In the genomic region with DNA sequence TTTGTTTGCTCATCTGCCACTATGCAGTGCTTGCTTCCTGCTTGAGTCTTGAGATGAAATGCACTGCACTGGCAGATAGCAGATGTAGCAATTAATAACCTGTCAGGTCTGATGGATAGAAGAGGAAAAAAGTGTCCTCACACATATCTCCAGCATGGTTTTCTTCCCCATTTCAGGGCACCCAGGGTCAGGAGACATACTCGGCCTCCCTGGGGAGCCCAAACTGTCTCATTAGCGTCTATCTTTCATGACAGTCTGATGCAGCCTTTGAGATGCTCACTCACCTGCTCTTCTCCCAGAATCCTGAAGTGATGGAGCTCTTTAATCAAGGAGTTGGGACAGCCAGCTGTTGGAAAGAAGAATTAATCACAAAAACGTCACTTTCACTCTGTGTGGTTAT, we compare ENCODE assay signal across 15 cellular contexts.
DNase-seq lines count a peak whose midpoint lies in the region; ATAC-seq lines count a peak whose summit lies in the region.
"Had no signal": no experiment of that assay in that cellular context is flagged by ENCODE, and none has a peak within 500 bp of the region (broad histone marks: within the 10 kb centered on the region; RNA-seq: fewer than 3 reads in every experiment).

No MANE protein-coding gene starts in this region.

- no peak for ATAC-seq in HG02840 (IDR thresholded peaks at IDR 0.05; ENCODE audit: low FRiP score, unreplicated experiment)
- ATAC-seq: A549; CD8-positive, alpha-beta T cell had no signal

- DNase-seq in DMS53 treated with DMSO at 0.1 percent for 48 hours (lab: John Stamatoyannopoulos, UW; ENCODE audit: unreplicated experiment), result peak; percentile 35
- no peak for DNase-seq in DMS53 (lab: John Stamatoyannopoulos, UW)
- peak; percentile 78 for DNase-seq in NCI-H69 (lab: John Stamatoyannopoulos, UW)
- peak; percentile 40 for DNase-seq in SK-N-DZ (ENCODE audit: low spot score)
- peak; percentile 35 for DNase-seq in retina
- no peak for DNase-seq in NCI-H2171 (lab: John Stamatoyannopoulos, UW)
- DNase-seq: AML-193; Caco-2; Calu3; CD4-positive, alpha-beta T cell; CD8-positive, alpha-beta T cell; DMS79 treated with DMSO at 0.1 percent for 48 hours; GF-D8 had no signal

Comparison
In these comparisons a context has a peak if more than half of its experiments do, and no peak if none do; other contexts are left out.
1. DNase-seq: peak in DMS53 treated with DMSO at 0.1 percent for 48 hours (single experiment), NCI-H69 (single experiment), SK-N-DZ (single experiment) and retina (single experiment); none in DMS53 (single experiment) and NCI-H2171 (single experiment).